In the genomic region with DNA sequence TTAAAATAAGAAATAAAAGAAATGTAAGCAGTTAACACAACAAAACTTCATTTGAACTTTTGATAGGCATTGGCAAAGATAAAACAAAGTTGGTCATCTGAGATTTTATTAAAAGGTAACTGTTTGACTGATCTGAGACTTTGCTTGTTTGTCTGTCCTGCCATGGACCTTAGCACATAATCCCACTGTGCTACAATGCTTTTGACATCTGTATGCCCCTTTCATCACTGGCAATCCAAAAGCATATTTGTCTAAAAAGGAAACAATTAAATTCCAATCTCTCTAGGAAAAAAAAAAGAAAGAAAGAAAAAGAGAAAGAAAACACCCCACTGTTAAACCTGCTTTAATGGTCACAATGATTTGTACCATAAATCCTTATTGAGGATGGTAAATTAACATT, we compare ENCODE assay signal across 27 cellular contexts.
DNase-seq lines count a peak whose midpoint lies in the region; ATAC-seq, FAIRE-seq and TF ChIP-seq lines count a peak whose summit lies in the region.
"Had no signal": no experiment of that assay in that cellular context is flagged by ENCODE, and none has a peak within 500 bp of the region (broad histone marks: within the 10 kb centered on the region; RNA-seq: fewer than 3 reads in every experiment).

No MANE protein-coding gene starts in this region.

- no peaks in the 10 kb centered on the region for H3K36me3 Mint-ChIP-seq in astrocyte (ENCODE audit: low read depth, unreplicated experiment)
- no peaks in the 10 kb centered on the region for H3K36me3 Mint-ChIP-seq in CD8-positive, alpha-beta T cell
- H3K36me3 Mint-ChIP-seq: CD14-positive monocyte had no signal

- CTCF ChIA-PET in HepG2 (lab: Yijun Ruan, JAX; ENCODE audit: low intra/inter-chr PET ratio, low total read pairs), result no interaction called here
- CTCF ChIA-PET in RWPE1 (lab: Yijun Ruan, JAX), result no interaction called here
- CTCF ChIA-PET in CD8-positive, alpha-beta T cell (lab: Charles Lee), result no interaction called here

- no peak for TF ChIP-seq POLR2A in HepG2 (IDR thresholded peaks at IDR 0.05; ENCODE audit: insufficient read depth in 1 of 2, low read depth in 2 of 2, low read length in 2 of 2)
- no peak for TF ChIP-seq POLR2A in right lobe of liver (IDR thresholded peaks at IDR 0.05)

- no peak overlapping the region for H3K27ac ChIP-seq in HepG2 (ENCODE audit: extremely low read length, insufficient read depth, low read length)
- no peak overlapping the region for H3K27ac ChIP-seq in right lobe of liver
- no peak overlapping the region for H3K27ac ChIP-seq in astrocyte (ENCODE audit: low read depth, low read length)
- H3K27ac ChIP-seq in RWPE1, result no peak overlapping the region
- no peak overlapping the region for H3K27ac ChIP-seq in CD8-positive, alpha-beta T cell (ENCODE audit: low read depth, low read length)
- H3K27ac ChIP-seq: 22Rv1; BLaER1 treated with 17β-estradiol and CSF1 and Interleukin-3, amounts not matched to agents 10 nM and 100 nM; GM23248 had no signal

- POLR2A ChIA-PET in HepG2 (lab: Yijun Ruan, JAX), result no interaction called here
- POLR2A ChIA-PET in RWPE1 (lab: Yijun Ruan, JAX; ENCODE audit: low non-redundant PET), result no interaction called here
- POLR2A ChIA-PET in CD8-positive, alpha-beta T cell (lab: Charles Lee), result no interaction called here

- H3K9ac ChIP-seq in HepG2 (ENCODE audit: insufficient read depth, low read depth, low read length) (no peak overlapping the region), astrocyte (ENCODE audit: low read length) (no peak overlapping the region)
- H3K9ac ChIP-seq: BLaER1 treated with 17β-estradiol and CSF1 and Interleukin-3, amounts not matched to agents 10 nM and 100 nM; GM23248 had no signal

- H3K4me3 Mint-ChIP-seq in astrocyte (ENCODE audit: unreplicated experiment), result no peak overlapping the region
- no peak overlapping the region for H3K4me3 Mint-ChIP-seq in CD8-positive, alpha-beta T cell
- H3K4me3 Mint-ChIP-seq: CD14-positive monocyte; CD4-positive, alpha-beta T cell; HFFc6 had no signal

- H3K27ac Mint-ChIP-seq in astrocyte (ENCODE audit: unreplicated experiment), result no peak overlapping the region
- no peak overlapping the region for H3K27ac Mint-ChIP-seq in CD8-positive, alpha-beta T cell
- H3K27ac Mint-ChIP-seq: CD14-positive monocyte; CD4-positive, alpha-beta T cell; HFFc6 had no signal

- intact Hi-C loops in HepG2 (cut with micrococcal nuclease; ENCODE audit: unreplicated experiment), result no loop called here
- intact Hi-C loops in right lobe of liver (cut with DNase I), result no loop called here
- intact Hi-C loops in CD8-positive, alpha-beta T cell (cut with DNase I, micrococcal nuclease), result no loop called here

- H3K27me3 Mint-ChIP-seq in astrocyte (ENCODE audit: low read depth, unreplicated experiment), result no peaks in the 10 kb centered on the region
- H3K27me3 Mint-ChIP-seq in CD8-positive, alpha-beta T cell (ENCODE audit: low read depth), result no peaks in the 10 kb centered on the region
- H3K27me3 Mint-ChIP-seq: CD4-positive, alpha-beta T cell had no signal

- TF ChIP-seq EP300 in HepG2 (IDR thresholded peaks at IDR 0.05; ENCODE audit: low read depth in 2 of 2, low read length in 2 of 2), result peak in 1 of 2 experiments; percentile 66; a peak in 2 of 4 replicates
- TF ChIP-seq EP300 in HepG2 (CRISPR knock-in tag; IDR thresholded peaks at IDR 0.05; ENCODE audit: borderline replicate concordance), result no peak

- H3K4me3 ChIP-seq in HepG2 (replicated peaks in 1 of 3; ENCODE audit: insufficient read depth in 1 of 3, low read depth in 2 of 3, low read length in 3 of 3) (no peak overlapping the region), right lobe of liver (no peak overlapping the region), astrocyte (ENCODE audit: insufficient read depth, low read depth, low read length) (no peak overlapping the region)
- no peak overlapping the region for H3K4me3 ChIP-seq in CD8-positive, alpha-beta T cell (ENCODE audit: low read depth, low read length)
- H3K4me3 ChIP-seq: BLaER1 treated with 17β-estradiol and CSF1 and Interleukin-3, amounts not matched to agents 10 nM and 100 nM; GM12878; GM23248 had no signal

- H3K9me3 Mint-ChIP-seq in astrocyte (ENCODE audit: unreplicated experiment), result no peaks in the 10 kb centered on the region
- H3K9me3 Mint-ChIP-seq in CD8-positive, alpha-beta T cell, result no peaks in the 10 kb centered on the region
- H3K9me3 Mint-ChIP-seq: CD14-positive monocyte; CD4-positive, alpha-beta T cell; HFFc6 had no signal

- H3K4me2 ChIP-seq in HepG2 (ENCODE audit: low read depth, low read length) (peak overlapping the region; percentile 12; the same call in 1 of the 2 replicates), astrocyte (ENCODE audit: low read length) (no peak overlapping the region)
- H3K4me2 ChIP-seq: BLaER1 treated with 17β-estradiol and CSF1 and Interleukin-3, amounts not matched to agents 10 nM and 100 nM had no signal

- in situ Hi-C loops in HepG2 (cut with HindIII; ENCODE audit: extremely low pct_ligation_motif_present, low pct_unique_long_range_greater_than_20kb), result no loop called here

- peak; percentile 83 for ATAC-seq in HepG2
- ATAC-seq in right lobe of liver, result no peak
- no peak for ATAC-seq in CD8-positive, alpha-beta T cell
- ATAC-seq: GM12878, HCT116 had no signal

- H2AFZ ChIP-seq in HepG2 (ENCODE audit: low read length), result no peak overlapping the region
- H2AFZ ChIP-seq in astrocyte (ENCODE audit: low read depth, low read length), result no peak overlapping the region
- H2AFZ ChIP-seq: GM23248 had no signal

- no peaks in the 10 kb centered on the region for H3K36me3 ChIP-seq in HepG2 (replicated peaks in 1 of 2; ENCODE audit: control insufficient read depth in 1 of 2, insufficient read depth in 2 of 2, low read length in 2 of 2)
- no peaks in the 10 kb centered on the region for H3K36me3 ChIP-seq in right lobe of liver
- no peaks in the 10 kb centered on the region for H3K36me3 ChIP-seq in astrocyte (ENCODE audit: insufficient read depth, low read length)
- no peaks in the 10 kb centered on the region for H3K36me3 ChIP-seq in CD8-positive, alpha-beta T cell (ENCODE audit: insufficient read depth, low read length)
- H3K36me3 ChIP-seq: BE2C; BLaER1 treated with 17β-estradiol and CSF1 and Interleukin-3, amounts not matched to agents 10 nM and 100 nM had no signal

- no peaks in the 10 kb centered on the region for H3K79me2 ChIP-seq in HepG2 (ENCODE audit: insufficient read depth, low read length)
- H3K79me2 ChIP-seq in astrocyte (ENCODE audit: insufficient read depth, low read length), result no peaks in the 10 kb centered on the region

- no peaks in the 10 kb centered on the region for H4K20me1 ChIP-seq in HepG2 (ENCODE audit: insufficient read depth, low read length)
- H4K20me1 ChIP-seq in astrocyte (ENCODE audit: insufficient read depth, low read length), result no peaks in the 10 kb centered on the region
- H4K20me1 ChIP-seq: BLaER1 treated with 17β-estradiol and CSF1 and Interleukin-3, amounts not matched to agents 10 nM and 100 nM had no signal

- H3K4me1 ChIP-seq in HepG2 (ENCODE audit: insufficient read depth, low read length), result peaks cover 19% of the 10 kb centered on the region
- no peaks in the 10 kb centered on the region for H3K4me1 ChIP-seq in right lobe of liver
- no peaks in the 10 kb centered on the region for H3K4me1 ChIP-seq in astrocyte (ENCODE audit: insufficient read depth, low read length)
- no peaks in the 10 kb centered on the region for H3K4me1 ChIP-seq in CD8-positive, alpha-beta T cell (ENCODE audit: insufficient read depth, low read length)
- H3K4me1 ChIP-seq: BE2C; BLaER1 treated with 17β-estradiol and CSF1 and Interleukin-3, amounts not matched to agents 10 nM and 100 nM had no signal

- peak; percentile 78 for DNase-seq in HepG2 (ENCODE audit: low spot score)
- DNase-seq in right lobe of liver, result no peak
- no peak for DNase-seq in astrocyte (ENCODE audit: low read depth)
- no peak for DNase-seq in RWPE1 (ENCODE audit: low spot score)
- no peak for DNase-seq in CD8-positive, alpha-beta T cell
- no peak for DNase-seq in dermis blood vessel endothelial cell
- DNase-seq: ACHN; AML-193; BE2C; CD4-positive, alpha-beta T cell; COR-L47; DMS 273 treated with DMSO at 0.1 percent for 48 hours; DMS79; EL; GDM1; GM23248; H7; HFFc6 had no signal

- no peak for FAIRE-seq in HepG2 (lab: Jason Lieb, UNC)
- FAIRE-seq in astrocyte (lab: Jason Lieb, UNC), result peak; percentile 37
- peak; percentile 36 for FAIRE-seq in islet of Langerhans (lab: Jason Lieb, UNC)
- FAIRE-seq: A204.1, GM12878, GM19239, H1 had no signal

- H3K4me1 Mint-ChIP-seq in astrocyte (ENCODE audit: low read depth, unreplicated experiment), result peaks cover 5% of the 10 kb centered on the region
- H3K4me1 Mint-ChIP-seq in CD8-positive, alpha-beta T cell (ENCODE audit: low read depth), result no peaks in the 10 kb centered on the region
- H3K4me1 Mint-ChIP-seq: CD14-positive monocyte had no signal

- no peaks in the 10 kb centered on the region for H3K9me3 ChIP-seq in HepG2 (ENCODE audit: low read length)
- H3K9me3 ChIP-seq in right lobe of liver, result no peaks in the 10 kb centered on the region
- no peaks in the 10 kb centered on the region for H3K9me3 ChIP-seq in astrocyte (ENCODE audit: insufficient read depth, low read depth, low read length)
- H3K9me3 ChIP-seq in CD8-positive, alpha-beta T cell (ENCODE audit: low read length), result no peaks in the 10 kb centered on the region
- H3K9me3 ChIP-seq: BE2C; BLaER1 treated with 17β-estradiol and CSF1 and Interleukin-3, amounts not matched to agents 10 nM and 100 nM had no signal

- no TSS peak for BruUV-seq in HepG2 (replicated peaks; lab: Mats Ljungman, UMichigan)

- no peak for TF ChIP-seq RAD21 in HepG2 (CRISPR knock-in tag; IDR thresholded peaks at IDR 0.05)

- no peaks in the 10 kb centered on the region for H3K27me3 ChIP-seq in HepG2 (ENCODE audit: control insufficient read depth in 1 of 2, insufficient read depth in 2 of 2, low read length in 2 of 2)
- H3K27me3 ChIP-seq in right lobe of liver, result no peaks in the 10 kb centered on the region
- H3K27me3 ChIP-seq in astrocyte (ENCODE audit: insufficient read depth, low read length), result no peaks in the 10 kb centered on the region
- no peaks in the 10 kb centered on the region for H3K27me3 ChIP-seq in CD8-positive, alpha-beta T cell (ENCODE audit: insufficient read depth, low read length)
- H3K27me3 ChIP-seq: BE2C had no signal

- TF ChIP-seq CTCF in HepG2 (CRISPR knock-in tag; IDR thresholded peaks at IDR 0.05) (no peak), right lobe of liver (IDR thresholded peaks at IDR 0.05) (no peak), astrocyte (IDR thresholded peaks at IDR 0.05; ENCODE audit: insufficient read depth, low read depth, low read length) (no peak), RWPE1 (conservative IDR thresholded peaks at IDR 0.05; ENCODE audit: low read depth) (no peak)
- no peak for TF ChIP-seq CTCF in CD8-positive, alpha-beta T cell (IDR thresholded peaks at IDR 0.05)

TF ChIP-seq in HepG2, 621 proteins besides CTCF, POLR2A, EP300 and RAD21 (continues in another document):
- TF ChIP-seq NCOR1 (IDR thresholded peaks at IDR 0.05; ENCODE audit: borderline replicate concordance, low read length) (peak; percentile 77; the same call in 1 of the 2 replicates), MIER2 (CRISPR knock-in tag; IDR thresholded peaks at IDR 0.05) (no peak), GATAD2A (CRISPR knock-in tag; IDR thresholded peaks at IDR 0.05) (peak; percentile 53), FOXA1 (IDR thresholded peaks at IDR 0.05) (no peak), FOXA1 (CRISPR knock-in tag; IDR thresholded peaks at IDR 0.05) (0 out of 2 replicates have a peak, but pooled peaks have one; percentile 23), CEBPG (CRISPR knock-in tag; IDR thresholded peaks at IDR 0.05) (0 out of 2 replicates have a peak, but pooled peaks have one; percentile 9)
